8 cellular contexts compared by ENCODE assay signal in genomic region chr16:85612801-85613608, GRCh38. TPM values are rescaled to one million over a fixed set of nuclear protein-coding genes. Genes with fewer than 3 reads are reported as not detected.
DNase-seq lines count a peak whose midpoint lies in the region; ATAC-seq, FAIRE-seq and TF ChIP-seq lines count a peak whose summit lies in the region.

Gene GSE1, plus strand, starts transcription at chr16:85613322. Its CDS starts 70 bp downstream, at chr16:85613392.

- H3K79me2 ChIP-seq in H9 (ENCODE audit: insufficient read depth, low read length) (peaks cover 20% of the 10 kb centered on the region; the same call in 1 of the 2 replicates), MM.1S (ENCODE audit: low read length) (peaks cover 34% of the 10 kb centered on the region)

- H4K91ac ChIP-seq in H9 (ENCODE audit: insufficient read length, low read depth, low read length): no peak within 1 kb of the TSS

- no peak within 1 kb of the TSS for H2BK15ac ChIP-seq in H9 (ENCODE audit: low read depth, low read length)

- no CpG with 5 or more reads among the region's 81 CpGs for WGBS in H9 (ENCODE audit: extremely low coverage, insufficient read length, low lambda C conversion rate)
- WGBS in pancreas, 2 donors: 0% methylated on average over 66 to 81 of the region's 81 CpGs

- no peak within 1 kb of the TSS for H3K56ac ChIP-seq in H9 (ENCODE audit: insufficient read length, low read depth, low read length)

- no peaks in the 10 kb centered on the region for H4K20me1 ChIP-seq in H9 (ENCODE audit: control insufficient read depth, insufficient read depth, insufficient read length)
- H4K20me1 ChIP-seq in MM.1S (ENCODE audit: insufficient read depth, low read length): no peaks in the 10 kb centered on the region

- no peak within 1 kb of the TSS for H4K5ac ChIP-seq in H9 (ENCODE audit: insufficient read length, low read depth, low read length)

- H3K4me3 Mint-ChIP-seq in H9: peak within 1 kb of the TSS; percentile 75 to 83

- H3K4me1 ChIP-seq in H9 (ENCODE audit: insufficient read depth, low read length) (peaks cover 4% of the 10 kb centered on the region; the same call in 1 of the 2 replicates), MM.1S (ENCODE audit: low read length) (no peaks in the 10 kb centered on the region), SJSA1 (replicated peaks) (peaks cover 42% of the 10 kb centered on the region), pancreas (peaks cover 28 to 46% (median 37%) of the 10 kb centered on the region in 3 donors)

- H3K27me3 ChIP-seq in H9 (ENCODE audit: insufficient read depth, low read length) (no peaks in the 10 kb centered on the region), MM.1S (replicated peaks; ENCODE audit: insufficient read depth, low read length) (no peaks in the 10 kb centered on the region), SJSA1 (replicated peaks) (no peaks in the 10 kb centered on the region), pancreas (no peaks in the 10 kb centered on the region)

- H2BK5ac ChIP-seq in H9 (ENCODE audit: insufficient read length, low read length): no peak within 1 kb of the TSS

- H2AFZ ChIP-seq in H9 (ENCODE audit: low read length): no peak within 1 kb of the TSS
- H2AFZ ChIP-seq in MM.1S (ENCODE audit: low read length): no peak within 1 kb of the TSS

- H3K27me3 Mint-ChIP-seq in H9 (ENCODE audit: low read depth): peaks cover 13% of the 10 kb centered on the region

- peak; percentile 54 to 63 for ATAC-seq in activated naive CD4-positive, alpha-beta T cell treated with anti-CD3 and anti-CD28 coated beads, Interleukin-2, amount 50 U/mL, for 72 hours
- ATAC-seq in Right ventricle myocardium inferior (peak; percentile 69), pancreas (peak; percentile 51 to 65 (median 58))

- no peaks in the 10 kb centered on the region for H3K9me2 ChIP-seq in MM.1S (replicated peaks; ENCODE audit: insufficient read depth, low read length)

- H3K9me3 ChIP-seq in H9 (ENCODE audit: control insufficient read depth, low read depth, low read length) (no peaks in the 10 kb centered on the region), MM.1S (replicated peaks; ENCODE audit: insufficient read depth, low read length) (no peaks in the 10 kb centered on the region), SJSA1 (replicated peaks) (no peaks in the 10 kb centered on the region; the same call in 1 of the 2 replicates), pancreas (no peaks in the 10 kb centered on the region)

- H3K9me3 Mint-ChIP-seq in H9: peaks cover 0 to 2% of the 10 kb centered on the region in 2 experiments; a peak in 2 of 5 replicates
- no peaks in the 10 kb centered on the region for H3K9me3 Mint-ChIP-seq in activated naive CD4-positive, alpha-beta T cell treated with anti-CD3 and anti-CD28 coated beads, Interleukin-2, amount 50 U/mL, for 72 hours

- 0 out of 2 replicates have a peak, but pooled peaks cover 4% of the 10 kb centered on the region for H3F3A ChIP-seq in MM.1S (ENCODE audit: insufficient read depth, low read length)

- H3K4me3 ChIP-seq in MM.1S (ENCODE audit: low read length): peak within 1 kb of the TSS; percentile 41
- H3K4me3 ChIP-seq in SJSA1: peak within 1 kb of the TSS; percentile 61
- peak within 1 kb of the TSS; percentile 51 to 84 (median 71) for H3K4me3 ChIP-seq in pancreas

- H2AK5ac ChIP-seq in H9 (ENCODE audit: insufficient read length, low read length): no peak within 1 kb of the TSS

- peaks cover 3 to 13% (median 13%) of the 10 kb centered on the region in 3 experiments; a peak in 6 of 7 replicates for H3K36me3 Mint-ChIP-seq in H9 (ENCODE audit: insufficient read depth in 1 of 3, low read depth in 3 of 3)
- no peaks in the 10 kb centered on the region for H3K36me3 Mint-ChIP-seq in activated naive CD4-positive, alpha-beta T cell treated with anti-CD3 and anti-CD28 coated beads, Interleukin-2, amount 50 U/mL, for 72 hours

- no peak within 1 kb of the TSS for H2BK12ac ChIP-seq in H9 (ENCODE audit: insufficient read length, low read depth, low read length)

- DNase-seq in GM03348 (ENCODE audit: low spot score) (peak; percentile 95), H9 (peak; percentile 97), MM.1S (peak; percentile 83), SJSA1 (ENCODE audit: low read depth in 1 of 2, low spot score in 2 of 2) (peak; percentile 89 to 91), Right ventricle myocardium inferior (ENCODE audit: missing footprints) (peak; percentile 94), pancreas (peak; percentile 98 to 100 (median 99)), pons (ENCODE audit: low spot score) (no peak)
- peak; percentile 72 to 89 for DNase-seq in activated naive CD4-positive, alpha-beta T cell treated with anti-CD3 and anti-CD28 coated beads, Interleukin-2, amount 50 U/mL, for 72 hours (ENCODE audit: low spot score in 2 of 2)

- H3K14ac ChIP-seq in H9 (ENCODE audit: insufficient read depth, low read length): no peak within 1 kb of the TSS

- H2BK20ac ChIP-seq in H9 (ENCODE audit: low read depth, low read length, poor library complexity, severe bottlenecking): no peak within 1 kb of the TSS

- H3K4ac ChIP-seq in H9 (ENCODE audit: low read depth, low read length): no peak within 1 kb of the TSS

- H2BK120ac ChIP-seq in H9 (ENCODE audit: low read depth, low read length, poor library complexity, severe bottlenecking): no peak within 1 kb of the TSS

- H3K4me1 Mint-ChIP-seq in H9: peaks cover 48 to 55% of the 10 kb centered on the region in 2 experiments

- no peak within 1 kb of the TSS for H3K9ac ChIP-seq in H9 (ENCODE audit: extremely low read depth, insufficient read length, low read length)
- no peak within 1 kb of the TSS for H3K9ac ChIP-seq in MM.1S (ENCODE audit: low read length)

- no peak within 1 kb of the TSS for H4K8ac ChIP-seq in H9 (replicated peaks; ENCODE audit: insufficient read length, low read depth, low read length)

- no peak within 1 kb of the TSS; a peak in 2 of 7 replicates for H3K27ac Mint-ChIP-seq in H9
- H3K27ac Mint-ChIP-seq in activated naive CD4-positive, alpha-beta T cell treated with anti-CD3 and anti-CD28 coated beads, Interleukin-2, amount 50 U/mL, for 72 hours: no peak within 1 kb of the TSS

- H3T11ph ChIP-seq in H9 (ENCODE audit: low read length): no peak within 1 kb of the TSS

- H3K36me3 ChIP-seq in MM.1S (replicated peaks; ENCODE audit: insufficient read depth, low read length) (no peaks in the 10 kb centered on the region), SJSA1 (no peaks in the 10 kb centered on the region), pancreas (no peaks in the 10 kb centered on the region)

- H3K23me2 ChIP-seq in H9 (ENCODE audit: insufficient read length, low read depth, low read length, poor library complexity, severe bottlenecking): peaks cover 22% of the 10 kb centered on the region

- H3K27ac ChIP-seq in H9 (ENCODE audit: insufficient read length, low read depth, low read length) (no peak within 1 kb of the TSS), MM.1S (ENCODE audit: low read length) (peak within 1 kb of the TSS; percentile 45; the same call in 1 of the 2 replicates), SJSA1 (peak within 1 kb of the TSS; percentile 63), pancreas (peak within 1 kb of the TSS; percentile 98 to 100 (median 99))

- H3K4me2 ChIP-seq in H9 (ENCODE audit: insufficient read depth, insufficient read length, low read length) (peak within 1 kb of the TSS; percentile 55), MM.1S (ENCODE audit: low read depth, low read length) (peak within 1 kb of the TSS; percentile 54; the same call in 1 of the 2 replicates)

- TF ChIP-seq CTCF in H9 (conservative IDR thresholded peaks at IDR 0.05): no peak
- no peak for TF ChIP-seq CTCF in MM.1S (IDR thresholded peaks at IDR 0.05; ENCODE audit: low read length)
- TF ChIP-seq CTCF in pancreas (IDR thresholded peaks at IDR 0.05): no peak

- intact Hi-C loops in Right ventricle myocardium inferior (cut with DNase I) (loop anchor here (5.0 kb wide), 2 partner anchors 151 to 306 kb away; no protein-coding TSS in a partner anchor), pancreas (cut with DNase I) (no loop called here)

- H3K79me1 ChIP-seq in H9 (ENCODE audit: insufficient read depth, low read depth, low read length, poor library complexity, severe bottlenecking): peaks cover 4% of the 10 kb centered on the region

- no peak for FAIRE-seq in pancreas (lab: Jason Lieb, UNC)

- no peak within 1 kb of the TSS for H3K23ac ChIP-seq in H9 (ENCODE audit: insufficient read length, low read depth, low read length)

- H3K18ac ChIP-seq in H9 (ENCODE audit: insufficient read length, low read depth, low read length): peak within 1 kb of the TSS; percentile 11

RNA-seq across cellular contexts. Expression of gene GSE1, which starts in this region (rescaled TPM):
- total RNA-seq in H9 (2021) (123 and 125 TPM in 2 replicates), Right ventricle myocardium inferior (28.9 TPM), pancreas (10 to 100 TPM; 32.0 to 50.3 (median 41.9) TPM)
- total RNA-seq in SJSA1 (2014; rRNA removed; shearing (Covaris generic)): 11.9 and 42.7 TPM in 2 replicates
- 10 to 100 TPM; 18.5 to 27.9 TPM for total RNA-seq in activated naive CD4-positive, alpha-beta T cell treated with anti-CD3 and anti-CD28 coated beads, Interleukin-2, amount 50 U/mL, for 72 hours
- polyA plus RNA-seq in pancreas: 10 to 100 TPM; 32.9 to 61.5 TPM
